ENCODE assay signal across 24 cellular contexts in genomic region chr17:647340-648197, GRCh38.
DNase-seq lines count a peak whose midpoint lies in the region; ATAC-seq and TF ChIP-seq lines count a peak whose summit lies in the region.
"Had no signal": no experiment of that assay in that cellular context is flagged by ENCODE, and none has a peak within 500 bp of the region (broad histone marks: within the 10 kb centered on the region; RNA-seq: fewer than 3 reads in every experiment).

No MANE protein-coding gene starts in this region.

- no peaks in the 10 kb centered on the region for H3K9me2 ChIP-seq in PC-9 (ENCODE audit: insufficient read depth)

- no peak overlapping the region for H3K4me3 Mint-ChIP-seq in activated naive CD8-positive, alpha-beta T cell
- no peak overlapping the region for H3K4me3 Mint-ChIP-seq in activated naive CD8-positive, alpha-beta T cell treated with anti-CD3 and anti-CD28 coated beads for 36 hours
- H3K4me3 Mint-ChIP-seq in T-helper 17 cell = no peak overlapping the region
- no peak overlapping the region for H3K4me3 Mint-ChIP-seq in stimulated activated naive B cell treated with anti-CD40 and anti-IgM and Interleukin-4, amounts not matched to agents 10 μg/mL and 1 μg/mL and 100 μg/mL, for 72 hours
- H3K4me3 Mint-ChIP-seq: CD8-positive, alpha-beta memory T cell had no signal

- no peak overlapping the region for H3K27ac ChIP-seq in PC-9
- H3K27ac ChIP-seq: SK-N-MC had no signal

- H3K4me1 ChIP-seq in PC-9 (replicated peaks; ENCODE audit: insufficient read depth) = no peaks in the 10 kb centered on the region

- TF ChIP-seq CTCF in PC-9 (conservative IDR thresholded peaks at IDR 0.05) = no peak

- H3K9me3 ChIP-seq in T-helper 17 cell (ENCODE audit: control insufficient read depth, low read length, poor library complexity, severe bottlenecking) (no peaks in the 10 kb centered on the region), PC-9 (ENCODE audit: insufficient read depth, low read depth) (no peaks in the 10 kb centered on the region)
- H3K9me3 ChIP-seq: MG63 had no signal

- no peak for DNase-seq in activated naive CD8-positive, alpha-beta T cell treated with anti-CD3 and anti-CD28 coated beads for 36 hours
- DNase-seq in T-helper 17 cell (no peak), iPS-NIHi11 (ENCODE audit: low spot score) (peak; percentile 18), DMS153 (lab: John Stamatoyannopoulos, UW) (no peak), superior temporal gyrus (ENCODE audit: extremely low spot score) (no peak), PC-9 (no peak)
- no peak for DNase-seq in stimulated activated naive B cell treated with anti-CD40 and anti-IgM and Interleukin-4, amounts not matched to agents 10 μg/mL and 1 μg/mL and 100 μg/mL, for 72 hours
- DNase-seq: AML-193; C1 segment of cervical spinal cord; CD8-positive, alpha-beta memory T cell; EL; GF-D8; MG63; NCI-H1417; NCI-H1694 treated with DMSO at 0.1 percent for 48 hours; NCI-H2081 treated with DMSO at 0.1 percent for 48 hours; NCI-H2171 treated with DMSO at 0.1 percent for 48 hours; NCI-H446; NCI-H526 treated with DMSO at 0.1 percent for 48 hours; RPMI8226; SHP77 treated with DMSO at 0.1 percent for 48 hours had no signal

- H3K36me3 Mint-ChIP-seq in activated naive CD8-positive, alpha-beta T cell = peaks cover 15% of the 10 kb centered on the region
- H3K36me3 Mint-ChIP-seq in activated naive CD8-positive, alpha-beta T cell treated with anti-CD3 and anti-CD28 coated beads for 36 hours = peaks cover 28% of the 10 kb centered on the region
- H3K36me3 Mint-ChIP-seq in T-helper 17 cell (ENCODE audit: low read depth) = peaks cover 17% of the 10 kb centered on the region
- H3K36me3 Mint-ChIP-seq in stimulated activated naive B cell treated with anti-CD40 and anti-IgM and Interleukin-4, amounts not matched to agents 10 μg/mL and 1 μg/mL and 100 μg/mL, for 72 hours = peaks cover 51 to 70% of the 10 kb centered on the region in 2 donors

- no peak overlapping the region for H3K4me3 ChIP-seq in PC-9
- H3K4me3 ChIP-seq: K562, MG63, SK-N-MC had no signal

- no peaks in the 10 kb centered on the region for H3K27me3 ChIP-seq in PC-9 (ENCODE audit: insufficient read depth, low read depth)
- H3K27me3 ChIP-seq: MG63 had no signal

- POLR2A ChIA-PET in PC-9 (lab: Charles Lee; ENCODE audit: unreplicated experiment) = no interaction called here

- no peak for ATAC-seq in T-helper 17 cell
- ATAC-seq in stimulated activated naive B cell treated with anti-CD40 and anti-IgM and Interleukin-4, amounts not matched to agents 10 μg/mL and 1 μg/mL and 100 μg/mL, for 72 hours (replicated peaks) = no peak
- ATAC-seq: K562 had no signal

- CTCF ChIA-PET in PC-9 (lab: Charles Lee) = no interaction called here

- H3K27me3 Mint-ChIP-seq in activated naive CD8-positive, alpha-beta T cell = no peaks in the 10 kb centered on the region
- H3K27me3 Mint-ChIP-seq in activated naive CD8-positive, alpha-beta T cell treated with anti-CD3 and anti-CD28 coated beads for 36 hours = no peaks in the 10 kb centered on the region
- no peaks in the 10 kb centered on the region for H3K27me3 Mint-ChIP-seq in T-helper 17 cell
- no peaks in the 10 kb centered on the region for H3K27me3 Mint-ChIP-seq in stimulated activated naive B cell treated with anti-CD40 and anti-IgM and Interleukin-4, amounts not matched to agents 10 μg/mL and 1 μg/mL and 100 μg/mL, for 72 hours
- H3K27me3 Mint-ChIP-seq: CD8-positive, alpha-beta memory T cell had no signal

- H4K20me1 ChIP-seq in PC-9 (ENCODE audit: insufficient read depth) = no peaks in the 10 kb centered on the region

- H3K36me3 ChIP-seq in PC-9 (ENCODE audit: low read depth) = peaks cover 4% of the 10 kb centered on the region; the same call in 1 of the 2 replicates

- intact Hi-C loops in PC-9 (cut with micrococcal nuclease; ENCODE audit: unreplicated experiment) = no loop called here

- H3K79me2 ChIP-seq in PC-9 (ENCODE audit: low read depth) = no peaks in the 10 kb centered on the region

- no peaks in the 10 kb centered on the region for H3K9me3 Mint-ChIP-seq in activated naive CD8-positive, alpha-beta T cell (ENCODE audit: low read depth)
- peaks cover 6% of the 10 kb centered on the region for H3K9me3 Mint-ChIP-seq in activated naive CD8-positive, alpha-beta T cell treated with anti-CD3 and anti-CD28 coated beads for 36 hours
- no peaks in the 10 kb centered on the region for H3K9me3 Mint-ChIP-seq in stimulated activated naive B cell treated with anti-CD40 and anti-IgM and Interleukin-4, amounts not matched to agents 10 μg/mL and 1 μg/mL and 100 μg/mL, for 72 hours
- H3K9me3 Mint-ChIP-seq: CD8-positive, alpha-beta memory T cell had no signal

- H2AFZ ChIP-seq in PC-9 = no peak overlapping the region

- no TSS peak for BruUV-seq in PC-9 (replicated peaks; lab: Mats Ljungman, UMichigan)

- 0 out of 2 replicates have a peak, but pooled peaks cover 7% of the 10 kb centered on the region for H3F3A ChIP-seq in PC-9 (ENCODE audit: insufficient read depth, low read depth)

- H3K4me1 Mint-ChIP-seq in activated naive CD8-positive, alpha-beta T cell (ENCODE audit: low read depth) = no peaks in the 10 kb centered on the region
- H3K4me1 Mint-ChIP-seq in activated naive CD8-positive, alpha-beta T cell treated with anti-CD3 and anti-CD28 coated beads for 36 hours = peaks cover 3% of the 10 kb centered on the region
- peaks cover 2% of the 10 kb centered on the region for H3K4me1 Mint-ChIP-seq in T-helper 17 cell
- peaks cover 0 to 2% of the 10 kb centered on the region in 2 donors for H3K4me1 Mint-ChIP-seq in stimulated activated naive B cell treated with anti-CD40 and anti-IgM and Interleukin-4, amounts not matched to agents 10 μg/mL and 1 μg/mL and 100 μg/mL, for 72 hours

- H3K27ac Mint-ChIP-seq in activated naive CD8-positive, alpha-beta T cell = peak overlapping the region; percentile 10
- H3K27ac Mint-ChIP-seq in activated naive CD8-positive, alpha-beta T cell treated with anti-CD3 and anti-CD28 coated beads for 36 hours = no peak overlapping the region
- H3K27ac Mint-ChIP-seq in T-helper 17 cell = peak overlapping the region; percentile 83
- H3K27ac Mint-ChIP-seq in stimulated activated naive B cell treated with anti-CD40 and anti-IgM and Interleukin-4, amounts not matched to agents 10 μg/mL and 1 μg/mL and 100 μg/mL, for 72 hours = peak overlapping the region; percentile 9

- no peak overlapping the region for H3K4me2 ChIP-seq in PC-9
